ENCODE assay signal across 30 cellular contexts in the genomic region with DNA sequence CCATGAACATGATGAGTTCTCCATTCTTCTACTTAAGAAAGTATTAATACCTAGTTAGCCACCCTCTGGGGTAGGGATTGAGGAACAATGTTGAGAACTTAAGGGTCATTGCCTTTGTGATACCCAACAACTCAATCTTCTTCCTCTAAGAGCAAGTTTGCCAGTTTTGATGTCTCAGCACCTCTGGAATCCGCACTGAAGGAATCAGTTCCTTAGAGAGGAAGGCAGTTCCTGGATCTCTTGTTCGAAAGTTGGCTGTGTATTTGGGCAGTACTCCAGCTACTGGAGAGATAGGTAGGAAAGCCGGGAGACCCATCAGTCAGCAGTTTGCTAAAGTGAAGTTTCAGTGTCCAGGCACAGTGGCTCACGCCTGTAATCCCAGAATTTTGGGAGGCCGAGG. TPM values are rescaled to one million over a fixed set of nuclear protein-coding genes. Genes with fewer than 3 reads are reported as not detected.
"Had no signal": no experiment of that assay in that cellular context is flagged by ENCODE, and none has a peak within 500 bp of the region (broad histone marks: within the 10 kb centered on the region; RNA-seq: fewer than 3 reads in every experiment).

No MANE protein-coding gene starts in this region.

- H3K4me2 ChIP-seq: hepatocyte had no signal

- H3K4me3 Mint-ChIP-seq: activated CD4-positive, alpha-beta memory T cell treated with anti-CD3 and anti-CD28 coated beads for 36 hours; activated CD4-positive, alpha-beta T cell treated with anti-CD3 and anti-CD28 coated beads, Interleukin-2, amount 10 ng/mL, durations not matched to agents 24 days and 14 days; activated naive CD8-positive, alpha-beta T cell treated with anti-CD3 and anti-CD28 coated beads, Interleukin-2, amount 50 U/mL, for 24 hours; activated T-cell treated with anti-CD3 and anti-CD28 coated beads, Interleukin-2, amount 50 U/mL, for 24 hours; central memory CD8-positive, alpha-beta T cell; dendritic cell treated with granulocyte-macrophage colony-stimulating factor and Interleukin-4, amounts not matched to agents 40 ng/mL and 50 ng/mL, for 4 days; endodermal cell; naive thymus-derived CD8-positive, alpha-beta T cell; neural crest cell; stimulated activated naive CD8-positive, alpha-beta T cell treated with anti-CD3 and anti-CD28 coated beads, Interleukin-15, Interleukin-2, amounts not matched to agents 100 ng/mL and 50 ng/mL, for 24 hours; T-helper 1 cell treated with Interleukin-12 subunit alpha and Interleukin-12 subunit beta and Interleukin-4 antibody, amounts not matched to agents 30 μg/mL and 1 μg/mL, for 36 hours had no signal

- H3K4me1 ChIP-seq: esophagus muscularis mucosa, pancreas, right atrium auricular region, spleen, uterus had no signal

- H3K36me3 Mint-ChIP-seq: activated CD4-positive, alpha-beta memory T cell treated with anti-CD3 and anti-CD28 coated beads for 36 hours had no signal

- DNase-seq: activated CD4-positive, alpha-beta memory T cell treated with anti-CD3 and anti-CD28 coated beads for 36 hours; activated CD4-positive, alpha-beta T cell treated with anti-CD3 and anti-CD28 coated beads, Interleukin-2, amount 10 ng/mL, durations not matched to agents 24 days and 14 days; activated CD4-positive, CD25-positive, alpha-beta regulatory T cell treated with anti-CD3 and anti-CD28 coated beads, Interleukin-2, amount 50 U/mL, for 72 hours; activated CD8-positive, alpha-beta memory T cell treated with anti-CD3 and anti-CD28 coated beads, Interleukin-2, amount 50 U/mL, for 48 hours; activated gamma-delta T cell; activated naive CD4-positive, alpha-beta T cell treated with anti-CD3 and anti-CD28 coated beads, Interleukin-2, amount 50 U/mL, for 16 hours; activated naive CD8-positive, alpha-beta T cell treated with anti-CD3 and anti-CD28 coated beads, Interleukin-2, amount 50 U/mL, for 24 hours; activated T-cell treated with anti-CD3 and anti-CD28 coated beads, Interleukin-2, amount 50 U/mL, for 24 hours; endodermal cell; glutamatergic neuron; islet precursor cell; mammary epithelial cell; midbrain; naive thymus-derived CD8-positive, alpha-beta T cell; nucleus accumbens; pancreas; spleen; stimulated activated CD4-positive, alpha-beta T cell treated with anti-CD3 and anti-CD28 coated beads, Interleukin-4, amount 100 ng/mL, for 1 hour; T1000; trophoblast cell; uterus had no signal

- H3K9me3 ChIP-seq: esophagus muscularis mucosa, pancreas, right atrium auricular region, spleen, thoracic aorta, uterus had no signal

- H3K9me3 Mint-ChIP-seq: activated CD4-positive, alpha-beta memory T cell treated with anti-CD3 and anti-CD28 coated beads for 36 hours; activated CD4-positive, alpha-beta T cell treated with anti-CD3 and anti-CD28 coated beads, Interleukin-2, amount 10 ng/mL, durations not matched to agents 24 days and 14 days; activated naive CD8-positive, alpha-beta T cell treated with anti-CD3 and anti-CD28 coated beads, Interleukin-2, amount 50 U/mL, for 24 hours; activated T-cell treated with anti-CD3 and anti-CD28 coated beads, Interleukin-2, amount 50 U/mL, for 24 hours; central memory CD8-positive, alpha-beta T cell; naive thymus-derived CD8-positive, alpha-beta T cell; stimulated activated naive CD8-positive, alpha-beta T cell treated with anti-CD3 and anti-CD28 coated beads, Interleukin-15, Interleukin-2, amounts not matched to agents 100 ng/mL and 50 ng/mL, for 24 hours; T-helper 1 cell treated with Interleukin-12 subunit alpha and Interleukin-12 subunit beta and Interleukin-4 antibody, amounts not matched to agents 30 μg/mL and 1 μg/mL, for 36 hours had no signal

- H3K79me2 ChIP-seq: hepatocyte had no signal

- ATAC-seq: activated naive CD8-positive, alpha-beta T cell treated with anti-CD3 and anti-CD28 coated beads, Interleukin-2, amount 50 U/mL, for 24 hours; naive thymus-derived CD8-positive, alpha-beta T cell had no signal

- H3K4me3 ChIP-seq: esophagus muscularis mucosa, hepatocyte, pancreas, right atrium auricular region, spleen, thoracic aorta, uterus had no signal

- H3K4me1 Mint-ChIP-seq: central memory CD8-positive, alpha-beta T cell; neural crest cell had no signal

- H3K27me3 ChIP-seq: hepatocyte, pancreas, right atrium auricular region, spleen, uterus had no signal

- H3K27ac ChIP-seq: esophagus muscularis mucosa, hepatocyte, pancreas, right atrium auricular region, spleen, thoracic aorta, uterus had no signal

- H3K27ac Mint-ChIP-seq: activated CD4-positive, alpha-beta memory T cell treated with anti-CD3 and anti-CD28 coated beads for 36 hours; activated CD4-positive, alpha-beta T cell treated with anti-CD3 and anti-CD28 coated beads, Interleukin-2, amount 10 ng/mL, durations not matched to agents 24 days and 14 days; activated naive CD8-positive, alpha-beta T cell treated with anti-CD3 and anti-CD28 coated beads, Interleukin-2, amount 50 U/mL, for 24 hours; activated T-cell treated with anti-CD3 and anti-CD28 coated beads, Interleukin-2, amount 50 U/mL, for 24 hours; dendritic cell treated with granulocyte-macrophage colony-stimulating factor and Interleukin-4, amounts not matched to agents 40 ng/mL and 50 ng/mL, for 4 days; endodermal cell; stimulated activated naive CD8-positive, alpha-beta T cell treated with anti-CD3 and anti-CD28 coated beads, Interleukin-15, Interleukin-2, amounts not matched to agents 100 ng/mL and 50 ng/mL, for 24 hours; T-helper 1 cell treated with Interleukin-12 subunit alpha and Interleukin-12 subunit beta and Interleukin-4 antibody, amounts not matched to agents 30 μg/mL and 1 μg/mL, for 36 hours had no signal

- H2AFZ ChIP-seq: hepatocyte had no signal

- H3K36me3 ChIP-seq: esophagus muscularis mucosa, pancreas, right atrium auricular region, spleen, thoracic aorta, uterus had no signal

RNA-seq across cellular contexts. Expression of gene BCL2A1, which starts 38.5 kb away (rescaled TPM):
- total RNA-seq: endodermal cell, neural crest cell had no signal
